Comparison of ENCODE assay signal across 9 cellular contexts in the genomic region with DNA sequence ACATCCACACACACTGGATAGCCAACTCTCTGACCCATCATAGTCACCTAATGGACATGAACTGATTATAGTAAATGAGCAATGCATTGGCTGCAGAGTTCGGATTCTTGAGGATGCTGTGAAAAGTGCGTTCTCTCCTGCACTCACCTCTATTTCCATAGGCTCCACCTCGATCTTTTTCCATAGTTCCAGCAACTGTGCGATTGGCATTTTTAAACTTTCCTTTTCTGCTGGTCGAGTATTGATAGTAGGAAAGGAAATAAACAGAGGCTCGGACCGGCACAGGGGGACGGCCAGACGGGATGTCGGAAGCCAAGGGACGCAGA.
A peak's percentile ranks its signal among the peaks of the same experiment; 100 is the strongest.
DNase-seq lines count a peak whose midpoint lies in the region; ATAC-seq, FAIRE-seq and TF ChIP-seq lines count a peak whose summit lies in the region.
"Had no signal": no experiment of that assay in that cellular context is flagged by ENCODE, and none has a peak within 500 bp of the region (broad histone marks: within the 10 kb centered on the region; RNA-seq: fewer than 3 reads in every experiment).

No MANE protein-coding gene starts in this region.

- no CpG with 5 or more reads among the region's 11 CpGs for WGBS in iPS DF 6.9 (ENCODE audit: insufficient coverage, insufficient read length)

- TF ChIP-seq CTCF in WTC11 (IDR thresholded peaks at IDR 0.05) = no peak

- peak; percentile 70 for FAIRE-seq in GM19239 (lab: Jason Lieb, UNC)

- DNase-seq in GM19239 (ENCODE audit: insufficient read length, low spot score) = no peak
- DNase-seq in WTC11 (ENCODE audit: low spot score) = no peak
- no peak for DNase-seq in iPS DF 6.9 (ENCODE audit: low read depth, low spot score)
- DNase-seq in RKO (ENCODE audit: low spot score) = no peak
- DNase-seq in cortex of kidney (lab: John Stamatoyannopoulos, UW) = no peak
- DNase-seq: SHP77 had no signal

- no peaks in the 10 kb centered on the region; the same call in 1 of the 2 replicates for H3K9me3 ChIP-seq in iPS DF 6.9 (ENCODE audit: control insufficient read depth, insufficient read depth, low read length)

- peak overlapping the region; percentile 66; the same call in 1 of the 2 replicates for H3K4me3 ChIP-seq in iPS DF 6.9 (ENCODE audit: low read length)
- H3K4me3 ChIP-seq in skin epidermis = peak overlapping the region; percentile 12 to 45 (median 30)

- peak overlapping the region; percentile 90 for H3K4me3 Mint-ChIP-seq in WTC11

- H3K4me1 ChIP-seq in iPS DF 6.9 (ENCODE audit: control insufficient read depth, insufficient read depth, low read length) = no peaks in the 10 kb centered on the region

- ATAC-seq in WTC11 (no peak), GM21786 (IDR thresholded peaks at IDR 0.05; ENCODE audit: unreplicated experiment) (no peak), HG03097 (IDR thresholded peaks at IDR 0.05; ENCODE audit: low FRiP score, unreplicated experiment) (no peak)

- H3K27me3 ChIP-seq in iPS DF 6.9 (ENCODE audit: control insufficient read depth, insufficient read depth, low read length) = no peaks in the 10 kb centered on the region

- no peak overlapping the region for H3K27ac Mint-ChIP-seq in WTC11

- POLR2A ChIA-PET in WTC11 (lab: Charles Lee) = interaction anchor here (1.3 kb wide), 1 partner anchor 90 kb away, joined by 3 read pairs; no protein-coding TSS in a partner anchor

- peaks cover 15% of the 10 kb centered on the region for H3K36me3 Mint-ChIP-seq in WTC11

- H3K9me3 Mint-ChIP-seq in WTC11 = peaks cover 14% of the 10 kb centered on the region

- no peaks in the 10 kb centered on the region for H3K36me3 ChIP-seq in iPS DF 6.9 (ENCODE audit: control insufficient read depth, insufficient read depth, low read length)

- peaks cover 30% of the 10 kb centered on the region for H3K27me3 Mint-ChIP-seq in WTC11 (ENCODE audit: low read depth)

- H3K27ac ChIP-seq in iPS DF 6.9 (ENCODE audit: low read length) = no peak overlapping the region
- H3K27ac ChIP-seq in skin epidermis = no peak overlapping the region

- CTCF ChIA-PET in WTC11 (lab: Charles Lee) = interaction anchor here (0.9 to 3.1 kb wide), 5 partner anchors 9 to 280 kb away, joined by 3 to 20 read pairs (median 5); no protein-coding TSS in a partner anchor

- peaks cover 8% of the 10 kb centered on the region for H3K4me1 Mint-ChIP-seq in WTC11

TF ChIP-seq in WTC11, 78 proteins besides CTCF, POLR2A, EP300 and RAD21 (continues in another document):
- TF ChIP-seq SMAD3 (CRISPR knock-in tag; IDR thresholded peaks at IDR 0.05; ENCODE audit: borderline replicate concordance) = no peak
- TF ChIP-seq, protein P1, sequence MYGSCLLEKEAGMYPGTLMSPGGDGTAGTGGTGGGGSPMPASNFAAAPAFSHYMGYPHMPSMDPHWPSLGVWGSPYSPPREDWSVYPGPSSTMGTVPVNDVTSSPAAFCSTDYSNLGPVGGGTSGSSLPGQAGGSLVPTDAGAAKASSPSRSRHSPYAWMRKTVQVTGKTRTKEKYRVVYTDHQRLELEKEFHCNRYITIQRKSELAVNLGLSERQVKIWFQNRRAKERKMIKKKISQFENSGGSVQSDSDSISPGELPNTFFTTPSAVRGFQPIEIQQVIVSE (CRISPR knock-in tag; IDR thresholded peaks at IDR 0.05; ENCODE audit: borderline replicate concordance) = no peak
- TF ChIP-seq MAX (CRISPR knock-in tag; IDR thresholded peaks at IDR 0.05) = no peak
- no peak for TF ChIP-seq MYBL2 (CRISPR knock-in tag; IDR thresholded peaks at IDR 0.05)
- no peak for TF ChIP-seq ZNF532 (CRISPR knock-in tag; IDR thresholded peaks at IDR 0.05; ENCODE audit: borderline replicate concordance)
- no peak for TF ChIP-seq GRHL2 (CRISPR knock-in tag; IDR thresholded peaks at IDR 0.05; ENCODE audit: insufficient replicate concordance, severe bottlenecking)
- TF ChIP-seq ZNF281 (CRISPR knock-in tag; IDR thresholded peaks at IDR 0.05) = no peak
- TF ChIP-seq, protein P2, sequence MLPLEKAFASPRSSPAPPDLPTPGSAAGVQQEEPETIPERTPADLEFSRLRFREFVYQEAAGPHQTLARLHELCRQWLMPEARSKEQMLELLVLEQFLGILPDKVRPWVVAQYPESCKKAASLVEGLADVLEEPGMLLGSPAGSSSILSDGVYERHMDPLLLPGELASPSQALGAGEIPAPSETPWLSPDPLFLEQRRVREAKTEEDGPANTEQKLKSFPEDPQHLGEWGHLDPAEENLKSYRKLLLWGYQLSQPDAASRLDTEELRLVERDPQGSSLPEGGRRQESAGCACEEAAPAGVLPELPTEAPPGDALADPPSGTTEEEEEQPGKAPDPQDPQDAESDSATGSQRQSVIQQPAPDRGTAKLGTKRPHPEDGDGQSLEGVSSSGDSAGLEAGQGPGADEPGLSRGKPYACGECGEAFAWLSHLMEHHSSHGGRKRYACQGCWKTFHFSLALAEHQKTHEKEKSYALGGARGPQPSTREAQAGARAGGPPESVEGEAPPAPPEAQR (CRISPR knock-in tag; IDR thresholded peaks at IDR 0.05) = no peak
- TF ChIP-seq JAZF1 (CRISPR knock-in tag; IDR thresholded peaks at IDR 0.05) = no peak
